18 cellular contexts compared by ENCODE assay signal in the genomic region with DNA sequence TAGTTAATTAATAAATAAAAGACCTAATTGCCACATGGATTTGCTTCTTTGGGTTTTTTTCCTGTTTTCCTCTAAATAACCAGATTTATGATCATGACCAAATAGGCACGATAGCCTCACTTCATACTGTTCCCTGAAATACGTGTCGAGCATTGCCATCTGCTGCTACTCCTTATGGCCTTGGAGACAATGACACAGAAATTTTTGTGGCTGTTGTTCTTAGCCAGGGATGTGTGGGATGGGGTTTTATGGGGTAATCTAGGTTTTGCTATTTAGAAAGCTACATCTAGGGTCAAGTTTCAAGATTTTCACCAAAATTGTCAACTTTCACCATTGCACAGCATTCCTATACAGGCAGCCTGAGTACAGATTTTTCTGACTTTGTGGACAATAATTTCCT.
DNase-seq lines count a peak whose midpoint lies in the region; ATAC-seq and TF ChIP-seq lines count a peak whose summit lies in the region.
"Had no signal": no experiment of that assay in that cellular context is flagged by ENCODE, and none has a peak within 500 bp of the region (broad histone marks: within the 10 kb centered on the region; RNA-seq: fewer than 3 reads in every experiment).

No MANE protein-coding gene starts in this region.

- no peak overlapping the region for H3K4me2 ChIP-seq in mammary epithelial cell (ENCODE audit: insufficient read depth, low read depth, low read length)

- no peaks in the 10 kb centered on the region for H3K79me2 ChIP-seq in mammary epithelial cell (ENCODE audit: insufficient read depth, low read length)

- peak overlapping the region; percentile 89 for H3K27ac Mint-ChIP-seq in MCF 10A (ENCODE audit: low read depth, unreplicated experiment)
- H3K27ac Mint-ChIP-seq: CD14-positive monocyte had no signal

- H2AFZ ChIP-seq in mammary epithelial cell (ENCODE audit: low read depth, low read length), result no peak overlapping the region
- H2AFZ ChIP-seq: GM23248 had no signal

- POLR2A ChIA-PET in MCF 10A (lab: Yijun Ruan, JAX), result interaction anchor here (0.7 to 17.6 kb wide), 13 partner anchors 10 to 97 kb away, joined by 3 to 492 read pairs (median 7); no protein-coding TSS in a partner anchor

- no peaks in the 10 kb centered on the region for H3K27me3 Mint-ChIP-seq in MCF 10A (ENCODE audit: insufficient read depth, unreplicated experiment)

- H3K27me3 ChIP-seq in mammary epithelial cell (ENCODE audit: insufficient read depth, low read length), result no peaks in the 10 kb centered on the region
- no peaks in the 10 kb centered on the region for H3K27me3 ChIP-seq in SJCRH30
- no peaks in the 10 kb centered on the region for H3K27me3 ChIP-seq in esophagus squamous epithelium
- no peaks in the 10 kb centered on the region for H3K27me3 ChIP-seq in foreskin keratinocyte

- TF ChIP-seq CTCF in MCF 10A (IDR thresholded peaks at IDR 0.05; ENCODE audit: unreplicated experiment), result no peak
- TF ChIP-seq CTCF in mammary epithelial cell (conservative IDR thresholded peaks at IDR 0.05 in 1 of 2, IDR thresholded peaks at IDR 0.05 in 1 of 2; ENCODE audit: extremely low read depth in 1 of 2, insufficient read depth in 1 of 2, low read depth in 1 of 2, low read length in 2 of 2), result no peak
- TF ChIP-seq CTCF in fibroblast of pulmonary artery (IDR thresholded peaks at IDR 0.05; ENCODE audit: low read length, missing control alignments), result no peak
- no peak for TF ChIP-seq CTCF in esophagus squamous epithelium (IDR thresholded peaks at IDR 0.05)
- TF ChIP-seq CTCF in foreskin keratinocyte (conservative IDR thresholded peaks at IDR 0.05), result no peak
- TF ChIP-seq CTCF in GM13977 (IDR thresholded peaks at IDR 0.05; ENCODE audit: extremely low read depth, insufficient read depth, missing control alignments), result no peak

- dilution Hi-C loops in mammary epithelial cell (cut with HindIII; ENCODE audit: low sequenced_read_pairs), result no loop called here

- H3K4me1 ChIP-seq in mammary epithelial cell (ENCODE audit: insufficient read depth, low read length) (peaks cover 41% of the 10 kb centered on the region), SJCRH30 (peaks cover 61% of the 10 kb centered on the region), esophagus squamous epithelium (peaks cover 0 to 46% (median 0%) of the 10 kb centered on the region in 3 donors), foreskin keratinocyte (peaks cover 22% of the 10 kb centered on the region)

- H3K36me3 Mint-ChIP-seq in MCF 10A (ENCODE audit: insufficient read depth, unreplicated experiment), result no peaks in the 10 kb centered on the region
- H3K36me3 Mint-ChIP-seq: CD14-positive monocyte had no signal

- H3K4me1 Mint-ChIP-seq in MCF 10A (ENCODE audit: insufficient read depth, unreplicated experiment), result peaks cover 43% of the 10 kb centered on the region
- H3K4me1 Mint-ChIP-seq: CD14-positive monocyte had no signal

- H3K9me3 ChIP-seq in mammary epithelial cell (replicated peaks; ENCODE audit: insufficient read depth, low read length) (no peaks in the 10 kb centered on the region), SJCRH30 (replicated peaks) (no peaks in the 10 kb centered on the region), esophagus squamous epithelium (no peaks in the 10 kb centered on the region)

- CTCF ChIA-PET in MCF 10A (lab: Yijun Ruan, JAX), result interaction anchor here (0.9 to 9.0 kb wide), 5 partner anchors 10 to 97 kb away, joined by 3 to 93 read pairs (median 4); no protein-coding TSS in a partner anchor
- CTCF ChIA-PET in mammary epithelial cell (lab: Charles Lee; ENCODE audit: low non-redundant PET), result no interaction called here

- in situ Hi-C loops in mammary epithelial cell (cut with MboI; ENCODE audit: low sequenced_read_pairs in 2 of 2) (no loop called here), GM13977 (cut with MboI; ENCODE audit: low pct_unique_long_range_greater_than_20kb, low sequenced_read_pairs, unreplicated experiment) (no loop called here)

- WGBS in mammary epithelial cell (ENCODE audit: low coverage, missing lambda C conversion rate), result 81% methylated on average over 3 of the region's 3 CpGs
- WGBS in esophagus squamous epithelium, 2 donors, result 93 to 95% methylated on average over 3 of the region's 3 CpGs

- no peaks in the 10 kb centered on the region for H3K36me3 ChIP-seq in mammary epithelial cell (ENCODE audit: insufficient read depth, low read length)
- H3K36me3 ChIP-seq in SJCRH30, result no peaks in the 10 kb centered on the region
- H3K36me3 ChIP-seq in esophagus squamous epithelium, result no peaks in the 10 kb centered on the region

- H3K27ac ChIP-seq in mammary epithelial cell (ENCODE audit: insufficient read depth, low read depth, low read length) (no peak overlapping the region), SJCRH30 (0 out of 2 replicates have a peak overlapping the region, but pooled peaks have one; percentile 12), esophagus squamous epithelium (no peak overlapping the region), foreskin keratinocyte (no peak overlapping the region)
- H3K27ac ChIP-seq: GM23248 had no signal

- no peaks in the 10 kb centered on the region for H3K9me3 Mint-ChIP-seq in MCF 10A (ENCODE audit: unreplicated experiment)
- H3K9me3 Mint-ChIP-seq: CD14-positive monocyte had no signal

- no peak for TF ChIP-seq POLR2A in esophagus squamous epithelium (IDR thresholded peaks at IDR 0.05)

- no peak for DNase-seq in MCF 10A (ENCODE audit: unreplicated experiment)
- no peak for DNase-seq in mammary epithelial cell
- DNase-seq in SJCRH30, result peak; percentile 55 to 79
- peak; percentile 16 for DNase-seq in fibroblast of pulmonary artery (ENCODE audit: low read depth)
- no peak for DNase-seq in esophagus squamous epithelium (lab: John Stamatoyannopoulos, UW)
- no peak for DNase-seq in foreskin keratinocyte
- DNase-seq in GM13977 (ENCODE audit: low spot score), result no peak
- DNase-seq in sciatic nerve (ENCODE audit: low spot score), result no peak
- DNase-seq: DMS153, GM23248, HCEC 1CT, IMR-90, Kasumi-1, NCI-H1417 treated with DMSO at 0.1 percent for 48 hours, NCI-H2171 treated with DMSO at 0.1 percent for 48 hours, Right ventricle myocardium superior had no signal

- ATAC-seq in foreskin keratinocyte (no peak), sciatic nerve (no peak)
- ATAC-seq: SK-N-SH treated with all-trans-retinoic acid at 6 μM for 48 hours had no signal

- H4K20me1 ChIP-seq in mammary epithelial cell (ENCODE audit: insufficient read depth, low read length), result no peaks in the 10 kb centered on the region

- no peak overlapping the region for H3K4me3 ChIP-seq in mammary epithelial cell (replicated peaks in 1 of 3; ENCODE audit: insufficient read depth in 1 of 3, low read depth in 2 of 3, low read length in 3 of 3)
- H3K4me3 ChIP-seq in SJCRH30, result no peak overlapping the region
- H3K4me3 ChIP-seq in fibroblast of pulmonary artery (replicated peaks; ENCODE audit: low read depth, low read length), result no peak overlapping the region
- no peak overlapping the region for H3K4me3 ChIP-seq in esophagus squamous epithelium
- H3K4me3 ChIP-seq: GM23248 had no signal

- H3K9ac ChIP-seq in mammary epithelial cell (ENCODE audit: insufficient read depth, low read length), result no peak overlapping the region
- H3K9ac ChIP-seq: GM23248 had no signal

- BruUV-seq in MCF 10A (replicated peaks; lab: Mats Ljungman, UMichigan) (no TSS peak), mammary epithelial cell (replicated peaks; lab: Mats Ljungman, UMichigan) (no TSS peak)

- no peak overlapping the region for H3K4me3 Mint-ChIP-seq in MCF 10A (ENCODE audit: unreplicated experiment)
- H3K4me3 Mint-ChIP-seq: CD14-positive monocyte had no signal

- intact Hi-C loops in MCF 10A (cut with micrococcal nuclease), result no loop called here
- intact Hi-C loops in mammary epithelial cell (cut with micrococcal nuclease), result no loop called here
- intact Hi-C loops in esophagus squamous epithelium (cut with DNase I), result no loop called here
- intact Hi-C loops in sciatic nerve (cut with DNase I), result no loop called here

Comparison
In these comparisons a context has a peak if more than half of its experiments do, and no peak if none do; other contexts are left out.
1. DNase-seq: peak in SJCRH30 (2 of 2) and fibroblast of pulmonary artery (single experiment); none in MCF 10A (single experiment), mammary epithelial cell (single experiment), esophagus squamous epithelium (single experiment), foreskin keratinocyte (0 of 2), GM13977 (single experiment) and sciatic nerve (single experiment).